In the genomic region with DNA sequence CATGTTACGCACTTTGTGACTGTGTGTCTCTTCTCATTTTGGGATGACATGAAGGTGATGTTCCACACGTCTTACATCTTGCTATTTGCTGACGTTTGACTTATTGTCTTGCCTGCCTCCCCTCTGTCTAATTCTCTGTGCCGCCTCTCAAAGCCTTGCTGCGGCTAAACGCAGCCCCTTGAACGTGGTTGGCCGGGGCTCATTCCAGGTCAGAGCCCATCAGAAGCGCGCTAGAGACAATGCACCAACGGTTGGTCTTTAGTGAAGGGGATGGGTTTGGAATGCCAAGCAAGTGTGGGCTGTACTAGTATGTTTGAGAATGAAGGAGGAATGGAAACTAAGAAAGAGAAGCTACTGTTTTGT, we compare ENCODE assay signal across 2 cellular contexts.
TF ChIP-seq lines count a peak whose summit lies in the region.

No MANE protein-coding gene starts in this region.

TF ChIP-seq in A549, 52 proteins besides CTCF, POLR2A, EP300 and RAD21 (continued from another document):
- no peak for TF ChIP-seq ZSCAN20 (CRISPR knock-in tag; IDR thresholded peaks at IDR 0.05)

TF ChIP-seq in GM23338, 12 proteins besides CTCF, POLR2A, EP300 and RAD21 (continued from another document):
- no peak for TF ChIP-seq CREB1 (CRISPR knock-in tag; IDR thresholded peaks at IDR 0.05; ENCODE audit: low read depth)
- TF ChIP-seq NANOG (IDR thresholded peaks at IDR 0.05; ENCODE audit: borderline replicate concordance) = no peak
- TF ChIP-seq POLR2AphosphoS5 (IDR thresholded peaks at IDR 0.05; ENCODE audit: low read depth) = no peak
- TF ChIP-seq ZNF331 (CRISPR knock-in tag; IDR thresholded peaks at IDR 0.05; ENCODE audit: low read depth) = no peak
- TF ChIP-seq EZH2phosphoT487 (IDR thresholded peaks at IDR 0.05; ENCODE audit: unreplicated experiment) = no peak
- TF ChIP-seq, protein P1, sequence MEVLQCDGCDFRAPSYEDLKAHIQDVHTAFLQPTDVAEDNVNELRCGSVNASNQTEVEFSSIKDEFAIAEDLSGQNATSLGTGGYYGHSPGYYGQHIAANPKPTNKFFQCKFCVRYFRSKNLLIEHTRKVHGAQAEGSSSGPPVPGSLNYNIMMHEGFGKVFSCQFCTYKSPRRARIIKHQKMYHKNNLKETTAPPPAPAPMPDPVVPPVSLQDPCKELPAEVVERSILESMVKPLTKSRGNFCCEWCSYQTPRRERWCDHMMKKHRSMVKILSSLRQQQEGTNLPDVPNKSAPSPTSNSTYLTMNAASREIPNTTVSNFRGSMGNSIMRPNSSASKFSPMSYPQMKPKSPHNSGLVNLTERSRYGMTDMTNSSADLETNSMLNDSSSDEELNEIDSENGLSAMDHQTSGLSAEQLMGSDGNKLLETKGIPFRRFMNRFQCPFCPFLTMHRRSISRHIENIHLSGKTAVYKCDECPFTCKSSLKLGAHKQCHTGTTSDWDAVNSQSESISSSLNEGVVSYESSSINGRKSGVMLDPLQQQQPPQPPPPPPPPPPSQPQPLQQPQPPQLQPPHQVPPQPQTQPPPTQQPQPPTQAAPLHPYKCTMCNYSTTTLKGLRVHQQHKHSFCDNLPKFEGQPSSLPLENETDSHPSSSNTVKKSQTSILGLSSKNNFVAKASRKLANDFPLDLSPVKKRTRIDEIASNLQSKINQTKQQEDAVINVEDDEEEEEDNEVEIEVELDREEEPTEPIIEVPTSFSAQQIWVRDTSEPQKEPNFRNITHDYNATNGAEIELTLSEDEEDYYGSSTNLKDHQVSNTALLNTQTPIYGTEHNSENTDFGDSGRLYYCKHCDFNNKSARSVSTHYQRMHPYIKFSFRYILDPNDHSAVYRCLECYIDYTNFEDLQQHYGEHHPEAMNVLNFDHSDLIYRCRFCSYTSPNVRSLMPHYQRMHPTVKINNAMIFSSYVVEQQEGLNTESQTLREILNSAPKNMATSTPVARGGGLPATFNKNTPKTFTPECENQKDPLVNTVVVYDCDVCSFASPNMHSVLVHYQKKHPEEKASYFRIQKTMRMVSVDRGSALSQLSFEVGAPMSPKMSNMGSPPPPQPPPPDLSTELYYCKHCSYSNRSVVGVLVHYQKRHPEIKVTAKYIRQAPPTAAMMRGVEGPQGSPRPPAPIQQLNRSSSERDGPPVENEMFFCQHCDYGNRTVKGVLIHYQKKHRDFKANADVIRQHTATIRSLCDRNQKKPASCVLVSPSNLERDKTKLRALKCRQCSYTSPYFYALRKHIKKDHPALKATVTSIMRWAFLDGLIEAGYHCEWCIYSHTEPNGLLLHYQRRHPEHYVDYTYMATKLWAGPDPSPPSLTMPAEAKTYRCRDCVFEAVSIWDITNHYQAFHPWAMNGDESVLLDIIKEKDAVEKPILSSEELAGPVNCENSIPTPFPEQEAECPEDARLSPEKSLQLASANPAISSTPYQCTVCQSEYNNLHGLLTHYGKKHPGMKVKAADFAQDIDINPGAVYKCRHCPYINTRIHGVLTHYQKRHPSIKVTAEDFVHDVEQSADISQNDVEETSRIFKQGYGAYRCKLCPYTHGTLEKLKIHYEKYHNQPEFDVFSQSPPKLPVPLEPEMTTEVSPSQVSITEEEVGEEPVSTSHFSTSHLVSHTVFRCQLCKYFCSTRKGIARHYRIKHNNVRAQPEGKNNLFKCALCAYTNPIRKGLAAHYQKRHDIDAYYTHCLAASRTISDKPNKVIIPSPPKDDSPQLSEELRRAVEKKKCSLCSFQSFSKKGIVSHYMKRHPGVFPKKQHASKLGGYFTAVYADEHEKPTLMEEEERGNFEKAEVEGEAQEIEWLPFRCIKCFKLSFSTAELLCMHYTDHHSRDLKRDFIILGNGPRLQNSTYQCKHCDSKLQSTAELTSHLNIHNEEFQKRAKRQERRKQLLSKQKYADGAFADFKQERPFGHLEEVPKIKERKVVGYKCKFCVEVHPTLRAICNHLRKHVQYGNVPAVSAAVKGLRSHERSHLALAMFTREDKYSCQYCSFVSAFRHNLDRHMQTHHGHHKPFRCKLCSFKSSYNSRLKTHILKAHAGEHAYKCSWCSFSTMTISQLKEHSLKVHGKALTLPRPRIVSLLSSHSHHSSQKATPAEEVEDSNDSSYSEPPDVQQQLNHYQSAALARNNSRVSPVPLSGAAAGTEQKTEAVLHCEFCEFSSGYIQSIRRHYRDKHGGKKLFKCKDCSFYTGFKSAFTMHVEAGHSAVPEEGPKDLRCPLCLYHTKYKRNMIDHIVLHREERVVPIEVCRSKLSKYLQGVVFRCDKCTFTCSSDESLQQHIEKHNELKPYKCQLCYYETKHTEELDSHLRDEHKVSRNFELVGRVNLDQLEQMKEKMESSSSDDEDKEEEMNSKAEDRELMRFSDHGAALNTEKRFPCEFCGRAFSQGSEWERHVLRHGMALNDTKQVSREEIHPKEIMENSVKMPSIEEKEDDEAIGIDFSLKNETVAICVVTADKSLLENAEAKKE (CRISPR knock-in tag; IDR thresholded peaks at IDR 0.05) = no peak
- no peak for TF ChIP-seq STAT1 (IDR thresholded peaks at IDR 0.05; ENCODE audit: unreplicated experiment)
- TF ChIP-seq, protein P2, sequence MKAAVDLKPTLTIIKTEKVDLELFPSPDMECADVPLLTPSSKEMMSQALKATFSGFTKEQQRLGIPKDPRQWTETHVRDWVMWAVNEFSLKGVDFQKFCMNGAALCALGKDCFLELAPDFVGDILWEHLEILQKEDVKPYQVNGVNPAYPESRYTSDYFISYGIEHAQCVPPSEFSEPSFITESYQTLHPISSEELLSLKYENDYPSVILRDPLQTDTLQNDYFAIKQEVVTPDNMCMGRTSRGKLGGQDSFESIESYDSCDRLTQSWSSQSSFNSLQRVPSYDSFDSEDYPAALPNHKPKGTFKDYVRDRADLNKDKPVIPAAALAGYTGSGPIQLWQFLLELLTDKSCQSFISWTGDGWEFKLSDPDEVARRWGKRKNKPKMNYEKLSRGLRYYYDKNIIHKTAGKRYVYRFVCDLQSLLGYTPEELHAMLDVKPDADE (IDR thresholded peaks at IDR 0.05) = no peak
TF ChIP-seq in GM23338: peak in this region for 0.
